Comparison of ENCODE assay signal across 23 cellular contexts in the genomic region with DNA sequence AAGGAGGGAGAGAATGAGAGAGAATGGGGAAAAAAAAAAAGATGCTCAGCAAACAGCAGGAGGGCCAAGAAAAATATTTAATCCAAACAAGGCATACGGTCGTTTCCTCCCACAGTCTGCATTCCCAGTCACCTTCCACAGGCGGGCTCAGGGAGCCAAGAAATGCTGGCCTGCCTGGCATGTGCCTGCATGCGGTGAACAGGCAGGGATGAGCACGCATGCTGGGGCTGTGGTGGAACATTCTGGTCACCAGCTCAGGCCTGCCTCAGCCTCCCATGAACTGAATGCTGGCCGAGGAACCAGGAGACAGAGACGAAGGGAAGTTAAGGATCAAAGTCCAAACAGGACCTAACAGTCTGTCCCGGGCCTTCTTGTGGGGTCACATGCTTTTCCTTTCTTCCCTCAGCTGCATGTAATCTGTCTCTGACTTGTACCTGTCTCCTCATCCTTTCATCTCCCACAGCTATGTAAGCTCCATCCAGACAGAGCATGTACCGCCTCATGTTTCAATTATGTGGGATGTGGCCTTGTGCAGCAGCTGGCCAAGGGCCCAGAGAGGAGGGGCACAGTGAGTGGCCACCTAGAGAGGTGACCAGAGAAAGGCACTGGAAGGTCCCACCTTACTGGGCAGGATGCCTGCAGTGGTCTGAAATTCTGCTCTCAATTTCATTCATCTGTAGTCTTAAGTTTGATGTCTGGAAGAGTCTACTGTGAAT.
DNase-seq lines count a peak whose midpoint lies in the region; TF ChIP-seq lines count a peak whose summit lies in the region.
"Had no signal": no experiment of that assay in that cellular context is flagged by ENCODE, and none has a peak within 500 bp of the region (broad histone marks: within the 10 kb centered on the region; RNA-seq: fewer than 3 reads in every experiment).

No MANE protein-coding gene starts in this region.

- H3K4me2 ChIP-seq in neural progenitor cell: no peak overlapping the region

- no peaks in the 10 kb centered on the region for H3K4me1 ChIP-seq in neural progenitor cell
- H3K4me1 ChIP-seq: body of pancreas, heart right ventricle, left ventricle myocardium inferior, pancreas, testis, vagina had no signal

- H3K27ac Mint-ChIP-seq in neural progenitor cell: peak overlapping the region; percentile 65
- H3K27ac Mint-ChIP-seq: activated naive CD8-positive, alpha-beta T cell; IgD-negative memory B cell; natural killer cell; stimulated activated naive B cell treated with anti-CD40 and anti-IgM and Interleukin-4, amounts not matched to agents 10 μg/mL and 1 μg/mL and 100 μg/mL, for 72 hours had no signal

- H2AFZ ChIP-seq in neural progenitor cell (replicated peaks): no peak overlapping the region

- H3K9me3 Mint-ChIP-seq in neural progenitor cell: no peaks in the 10 kb centered on the region
- H3K9me3 Mint-ChIP-seq: IgD-negative memory B cell; stimulated activated naive B cell treated with anti-CD40 and anti-IgM and Interleukin-4, amounts not matched to agents 10 μg/mL and 1 μg/mL and 100 μg/mL, for 72 hours had no signal

- H3K27me3 ChIP-seq in neural progenitor cell: no peaks in the 10 kb centered on the region
- H3K27me3 ChIP-seq: body of pancreas, heart right ventricle, pancreas, testis, vagina had no signal

- H3K36me3 Mint-ChIP-seq in neural progenitor cell: no peaks in the 10 kb centered on the region
- H3K36me3 Mint-ChIP-seq: activated naive CD8-positive, alpha-beta T cell; IgD-negative memory B cell; natural killer cell; stimulated activated naive B cell treated with anti-CD40 and anti-IgM and Interleukin-4, amounts not matched to agents 10 μg/mL and 1 μg/mL and 100 μg/mL, for 72 hours had no signal

- no peaks in the 10 kb centered on the region for H3K9me3 ChIP-seq in neural progenitor cell (ENCODE audit: low read depth)
- H3K9me3 ChIP-seq: body of pancreas, heart right ventricle, left ventricle myocardium inferior, pancreas, testis, vagina had no signal

- H4K20me1 ChIP-seq in neural progenitor cell (ENCODE audit: low read depth): no peaks in the 10 kb centered on the region

- no peak overlapping the region for H3K9ac ChIP-seq in neural progenitor cell

- no peak overlapping the region for H3K4me3 ChIP-seq in neural progenitor cell
- H3K4me3 ChIP-seq: body of pancreas, heart right ventricle, left ventricle myocardium inferior, pancreas, testis, vagina had no signal

- TF ChIP-seq CTCF in neural progenitor cell (IDR thresholded peaks at IDR 0.05): no peak

- no peak overlapping the region for H3K4me3 Mint-ChIP-seq in neural progenitor cell
- H3K4me3 Mint-ChIP-seq: activated naive CD8-positive, alpha-beta T cell; IgD-negative memory B cell; natural killer cell; stimulated activated naive B cell treated with anti-CD40 and anti-IgM and Interleukin-4, amounts not matched to agents 10 μg/mL and 1 μg/mL and 100 μg/mL, for 72 hours had no signal

- in situ Hi-C loops in G401 (cut with HindIII; ENCODE audit: low sequenced_read_pairs): no loop called here

- H3K4me1 Mint-ChIP-seq in neural progenitor cell: peaks cover 2% of the 10 kb centered on the region
- H3K4me1 Mint-ChIP-seq: IgD-negative memory B cell; natural killer cell; stimulated activated naive B cell treated with anti-CD40 and anti-IgM and Interleukin-4, amounts not matched to agents 10 μg/mL and 1 μg/mL and 100 μg/mL, for 72 hours had no signal

- DNase-seq in G401 (ENCODE audit: low spot score) (peak; percentile 65), NCI-H748 treated with DMSO at 0.1 percent for 48 hours (lab: John Stamatoyannopoulos, UW) (peak; percentile 3), cerebellum (ENCODE audit: low spot score) (peak; percentile 50), neural progenitor cell (ENCODE audit: low spot score) (no peak), NCI-H2081 treated with DMSO at 0.1 percent for 48 hours (lab: John Stamatoyannopoulos, UW) (no peak)
- DNase-seq in activated effector memory CD4-positive, alpha-beta T cell treated with Interleukin-2 at 50 U/mL for 16 hours: no peak
- no peak for DNase-seq in activated CD4-positive, alpha-beta T cell treated with anti-CD3 and anti-CD28 coated beads, Interleukin-2, amount 50 U/mL, for 1 hour
- DNase-seq: heart right ventricle; left ventricle myocardium inferior; midbrain; natural killer cell; NCI-H2171 treated with DMSO at 0.1 percent for 48 hours; NCI-H774; pancreas; right cardiac atrium; stimulated activated CD4-positive, alpha-beta T cell treated with anti-CD3 and anti-CD28 coated beads, Interleukin-4, amount 100 ng/mL, for 1 hour; stimulated activated naive B cell treated with anti-CD40 and anti-IgM and Interleukin-4, amounts not matched to agents 10 μg/mL and 1 μg/mL and 100 μg/mL, for 72 hours; testis had no signal

- no peaks in the 10 kb centered on the region for H3K79me2 ChIP-seq in neural progenitor cell (ENCODE audit: low read depth)

- H3K36me3 ChIP-seq in neural progenitor cell: no peaks in the 10 kb centered on the region
- H3K36me3 ChIP-seq: heart right ventricle, left ventricle myocardium inferior, pancreas, vagina had no signal

- no peak overlapping the region for H3K27ac ChIP-seq in neural progenitor cell
- H3K27ac ChIP-seq: body of pancreas, epithelial cell of prostate, heart right ventricle, left ventricle myocardium inferior, pancreas, testis, vagina had no signal

- H3K27me3 Mint-ChIP-seq in neural progenitor cell (ENCODE audit: insufficient read depth, low read depth): no peaks in the 10 kb centered on the region
- H3K27me3 Mint-ChIP-seq: activated naive CD8-positive, alpha-beta T cell had no signal

- H3F3A ChIP-seq in neural progenitor cell (ENCODE audit: low read depth): no peaks in the 10 kb centered on the region

Comparison
In these comparisons a context has a peak if more than half of its experiments do, and no peak if none do; other contexts are left out.
1. DNase-seq: peak in G401 (single experiment), NCI-H748 treated with DMSO at 0.1 percent for 48 hours (single experiment) and cerebellum (single experiment); none in neural progenitor cell (single experiment), activated effector memory CD4-positive, alpha-beta T cell treated with Interleukin-2 at 50 U/mL for 16 hours (single experiment), NCI-H2081 treated with DMSO at 0.1 percent for 48 hours (single experiment) and activated CD4-positive, alpha-beta T cell treated with anti-CD3 and anti-CD28 coated beads, Interleukin-2, amount 50 U/mL, for 1 hour (single experiment).